6 cellular contexts compared by ENCODE assay signal in genomic region chr5:97951139-97951538, GRCh38.
"Had no signal": no experiment of that assay in that cellular context is flagged by ENCODE, and none has a peak within 500 bp of the region (broad histone marks: within the 10 kb centered on the region; RNA-seq: fewer than 3 reads in every experiment).

No MANE protein-coding gene starts in this region.

- H3K27ac ChIP-seq: HL-60 had no signal

- H3K4me3 ChIP-seq: K562 had no signal

- DNase-seq: IMR-90, KBM-7, KG1 had no signal

- ATAC-seq: HepG2, K562 had no signal
